ENCODE assay signal across 1 cellular context in genomic region chr10:73734796-73735305, GRCh38.
TF ChIP-seq lines count a peak whose summit lies in the region.

No MANE protein-coding gene starts in this region.

TF ChIP-seq in K562, 482 proteins besides CTCF, POLR2A, EP300 and RAD21:
- TF ChIP-seq RBFOX2 (IDR thresholded peaks at IDR 0.05; ENCODE audit: low read depth, low read length) (peak; percentile 32; the same call in 1 of the 2 replicates), ZBED1 (IDR thresholded peaks at IDR 0.05) (no peak)
